Comparison of ENCODE assay signal across 26 cellular contexts in the genomic region with DNA sequence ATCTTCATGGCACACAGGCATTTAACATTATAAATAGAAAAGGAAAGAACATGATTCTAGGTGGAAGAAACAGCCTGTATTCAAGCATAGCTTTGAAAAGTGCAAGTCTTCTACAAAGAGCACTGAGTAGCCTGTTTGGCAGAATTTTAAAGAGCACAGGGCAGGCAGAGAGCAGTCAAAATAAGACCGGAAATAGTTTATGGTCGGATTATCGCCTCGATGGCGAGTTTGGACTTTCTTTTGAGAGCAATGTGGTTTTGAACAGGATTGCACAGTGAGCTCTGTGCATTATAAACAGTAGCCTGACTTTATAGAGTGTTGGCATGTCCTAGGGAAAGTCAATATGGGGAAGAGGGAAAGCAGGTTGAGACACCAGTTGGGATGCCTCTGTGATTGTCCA. TPM values are rescaled to one million over a fixed set of nuclear protein-coding genes. Genes with fewer than 3 reads are reported as not detected.
DNase-seq lines count a peak whose midpoint lies in the region; ATAC-seq and TF ChIP-seq lines count a peak whose summit lies in the region.
"Had no signal": no experiment of that assay in that cellular context is flagged by ENCODE, and none has a peak within 500 bp of the region (broad histone marks: within the 10 kb centered on the region; RNA-seq: fewer than 3 reads in every experiment).

No MANE protein-coding gene starts in this region.

- H3K36me3 ChIP-seq in mesendoderm (ENCODE audit: control insufficient read depth, insufficient read depth, low read length) (no peaks in the 10 kb centered on the region), stomach smooth muscle (ENCODE audit: control insufficient read depth in 2 of 2, insufficient read depth in 2 of 2, low read length in 2 of 2) (no peaks in the 10 kb centered on the region), esophagus squamous epithelium (no peaks in the 10 kb centered on the region)
- H3K36me3 ChIP-seq: right lobe of liver had no signal

- H3K79me2 ChIP-seq in mesendoderm (ENCODE audit: control insufficient read depth, insufficient read depth, low read length) = no peaks in the 10 kb centered on the region

- H3K9ac ChIP-seq in mesendoderm (ENCODE audit: low read length) (no peak overlapping the region), stomach smooth muscle (ENCODE audit: low read length in 2 of 2) (no peak overlapping the region)

- H3K4me3 Mint-ChIP-seq in HFFc6 = peak overlapping the region; percentile 1
- H3K4me3 Mint-ChIP-seq: activated CD8-positive, alpha-beta T cell treated with anti-CD3 and anti-CD28 coated beads, Interleukin-2, amount 10 ng/mL, durations not matched to agents 7 days and 5 days; activated naive CD4-positive, alpha-beta T cell treated with anti-CD3 and anti-CD28 coated beads, Interleukin-2, amount 10 ng/mL, durations not matched to agents 7 days and 5 days; stimulated activated effector memory CD8-positive, alpha-beta T cell treated with anti-CD3 and anti-CD28 coated beads, Interleukin-12 subunit alpha, Interleukin-12 subunit beta, amount 100 ng/mL, for 72 hours had no signal

- no peak overlapping the region for H4K8ac ChIP-seq in mesendoderm (ENCODE audit: low read depth, low read length)

- TF ChIP-seq CTCF in HFFc6 (IDR thresholded peaks at IDR 0.05) (no peak), esophagus squamous epithelium (IDR thresholded peaks at IDR 0.05) (no peak)

- H3K4me1 Mint-ChIP-seq in HFFc6 (ENCODE audit: low read depth) = peaks cover 78% of the 10 kb centered on the region
- H3K4me1 Mint-ChIP-seq: activated naive CD4-positive, alpha-beta T cell treated with anti-CD3 and anti-CD28 coated beads, Interleukin-2, amount 10 ng/mL, durations not matched to agents 7 days and 5 days had no signal

- H2BK15ac ChIP-seq in mesendoderm (replicated peaks; ENCODE audit: low read depth) = no peak overlapping the region

- no peak overlapping the region for H3K56ac ChIP-seq in mesendoderm (ENCODE audit: low read length)

- peak overlapping the region; percentile 22 for H3K27ac ChIP-seq in angular gyrus (ENCODE audit: low read depth, low read length)
- no peak overlapping the region for H3K27ac ChIP-seq in mesendoderm (ENCODE audit: low read depth, low read length)
- peak overlapping the region; percentile 84 for H3K27ac ChIP-seq in stomach smooth muscle (ENCODE audit: low read length)
- peak overlapping the region in 2 of 4 donors; percentile 49 to 81 for H3K27ac ChIP-seq in esophagus squamous epithelium
- H3K27ac ChIP-seq: right lobe of liver had no signal

- no peak overlapping the region for H3K4ac ChIP-seq in mesendoderm (ENCODE audit: low read depth, low read length)

- DNase-seq in HFFc6 (no peak), mesendoderm (no peak), SW 1271 (lab: John Stamatoyannopoulos, UW) (no peak), esophagus squamous epithelium (lab: John Stamatoyannopoulos, UW) (no peak), hypothalamus (lab: John Stamatoyannopoulos, UW) (no peak)
- DNase-seq: activated CD8-positive, alpha-beta T cell treated with anti-CD3 and anti-CD28 coated beads, Interleukin-2, amount 10 ng/mL, durations not matched to agents 7 days and 5 days; activated naive CD4-positive, alpha-beta T cell treated with anti-CD3 and anti-CD28 coated beads, Interleukin-2, amount 10 ng/mL, durations not matched to agents 7 days and 5 days; activated T-cell treated with anti-CD3 and anti-CD28 coated beads, Interleukin-2, amount 50 U/mL, for 48 hours; aorta; cerebellar nuclear complex; DMS79 treated with DMSO at 0.1 percent for 48 hours; effector CD8-positive, alpha-beta T cell; glutamatergic neuron; GOT3; KBM-7; left ventricle myocardium superior; NCI-H1092; NCI-H2107; occipital lobe; right lobe of liver; T-helper 9 cell; trophoblast cell had no signal

- TF ChIP-seq POLR2A in esophagus squamous epithelium (IDR thresholded peaks at IDR 0.05) = no peak

- no peaks in the 10 kb centered on the region for H3K79me1 ChIP-seq in mesendoderm (ENCODE audit: low read length)

- H2BK120ac ChIP-seq in mesendoderm (ENCODE audit: low read depth, low read length) = no peak overlapping the region

- no peak overlapping the region for H3K4me3 ChIP-seq in mesendoderm (ENCODE audit: low read length)
- H3K4me3 ChIP-seq in stomach smooth muscle (ENCODE audit: low read length in 2 of 2) = no peak overlapping the region
- no peak overlapping the region for H3K4me3 ChIP-seq in esophagus squamous epithelium
- H3K4me3 ChIP-seq: right lobe of liver had no signal

- no peaks in the 10 kb centered on the region for H3K36me3 Mint-ChIP-seq in HFFc6 (ENCODE audit: low read depth)
- H3K36me3 Mint-ChIP-seq: activated naive CD4-positive, alpha-beta T cell treated with anti-CD3 and anti-CD28 coated beads, Interleukin-2, amount 10 ng/mL, durations not matched to agents 7 days and 5 days; stimulated activated effector memory CD8-positive, alpha-beta T cell treated with anti-CD3 and anti-CD28 coated beads, Interleukin-12 subunit alpha, Interleukin-12 subunit beta, amount 100 ng/mL, for 72 hours had no signal

- H3K18ac ChIP-seq in mesendoderm (ENCODE audit: low read length) = peak overlapping the region; percentile 81

- H3K27me3 ChIP-seq in mesendoderm (ENCODE audit: insufficient read depth, low read length, poor library complexity) (no peaks in the 10 kb centered on the region), stomach smooth muscle (ENCODE audit: control insufficient read depth in 1 of 2, insufficient read depth in 2 of 2, low read length in 2 of 2) (no peaks in the 10 kb centered on the region), esophagus squamous epithelium (no peaks in the 10 kb centered on the region)
- H3K27me3 ChIP-seq: right lobe of liver had no signal

- H3K23ac ChIP-seq in mesendoderm (ENCODE audit: low read length) = no peak overlapping the region

- H2BK5ac ChIP-seq in mesendoderm (ENCODE audit: low read length) = no peak overlapping the region

- no peaks in the 10 kb centered on the region for H3K9me3 ChIP-seq in stomach smooth muscle (ENCODE audit: control insufficient read depth in 2 of 2, low read length in 2 of 2)
- H3K9me3 ChIP-seq in esophagus squamous epithelium = no peaks in the 10 kb centered on the region
- H3K9me3 ChIP-seq: right lobe of liver had no signal

- WGBS in mesendoderm (ENCODE audit: extremely low coverage, insufficient coverage, low lambda C conversion rate) = no CpG with 5 or more reads among the region's 5 CpGs
- 78 to 80% methylated on average over 5 of the region's 5 CpGs for WGBS in esophagus squamous epithelium, 2 donors

- no peak overlapping the region for H4K5ac ChIP-seq in mesendoderm (ENCODE audit: low read length)

- ATAC-seq in GM19023 (IDR thresholded peaks at IDR 0.05; ENCODE audit: unreplicated experiment) = no peak
- ATAC-seq: activated CD8-positive, alpha-beta T cell treated with anti-CD3 and anti-CD28 coated beads, Interleukin-2, amount 10 ng/mL, durations not matched to agents 7 days and 5 days; left ventricle myocardium superior; right lobe of liver; stimulated activated effector memory CD8-positive, alpha-beta T cell treated with anti-CD3 and anti-CD28 coated beads, Interleukin-12 subunit alpha, Interleukin-12 subunit beta, amount 100 ng/mL, for 72 hours had no signal

- peaks cover 7% of the 10 kb centered on the region; the same call in 1 of the 2 replicates for H3K27me3 Mint-ChIP-seq in HFFc6 (ENCODE audit: insufficient read depth)

- H3K4me2 ChIP-seq in mesendoderm (ENCODE audit: low read length) = no peak overlapping the region

- H3K4me1 ChIP-seq in mesendoderm (ENCODE audit: control insufficient read depth, low read depth, low read length) = peaks cover 2% of the 10 kb centered on the region
- H3K4me1 ChIP-seq in stomach smooth muscle (ENCODE audit: control insufficient read depth, insufficient read depth, low read length) = peaks cover 61% of the 10 kb centered on the region
- H3K4me1 ChIP-seq in esophagus squamous epithelium = peaks cover 4 to 57% (median 16%) of the 10 kb centered on the region in 3 donors

- intact Hi-C loops in esophagus squamous epithelium (cut with DNase I) = no loop called here

- H3K27ac Mint-ChIP-seq in HFFc6 = peak overlapping the region; percentile 5; the same call in 1 of the 2 replicates
- H3K27ac Mint-ChIP-seq: activated CD8-positive, alpha-beta T cell treated with anti-CD3 and anti-CD28 coated beads, Interleukin-2, amount 10 ng/mL, durations not matched to agents 7 days and 5 days; activated naive CD4-positive, alpha-beta T cell treated with anti-CD3 and anti-CD28 coated beads, Interleukin-2, amount 10 ng/mL, durations not matched to agents 7 days and 5 days; stimulated activated effector memory CD8-positive, alpha-beta T cell treated with anti-CD3 and anti-CD28 coated beads, Interleukin-12 subunit alpha, Interleukin-12 subunit beta, amount 100 ng/mL, for 72 hours had no signal

- no peak overlapping the region for H2AK5ac ChIP-seq in mesendoderm (ENCODE audit: low read length)

- H3K9me3 Mint-ChIP-seq in HFFc6 = no peaks in the 10 kb centered on the region
- H3K9me3 Mint-ChIP-seq: activated naive CD4-positive, alpha-beta T cell treated with anti-CD3 and anti-CD28 coated beads, Interleukin-2, amount 10 ng/mL, durations not matched to agents 7 days and 5 days; stimulated activated effector memory CD8-positive, alpha-beta T cell treated with anti-CD3 and anti-CD28 coated beads, Interleukin-12 subunit alpha, Interleukin-12 subunit beta, amount 100 ng/mL, for 72 hours had no signal

RNA-seq across cellular contexts. Expression of a gene that starts 6.2 kb away (rescaled TPM):
- under 1 TPM in 2 of 6 experiments, not detected in 4; 0.18 to 0.26 TPM for total RNA-seq in HFFc6 (2021; fragmentation: NEBNext Ultra II Directional; extraction: Animal tissue kit (Norgen Biotek cat#: 25700))
- 0.31 TPM for polyA plus RNA-seq in mesendoderm (2013, experiment 1 of 2)
- 0.53 TPM for polyA plus RNA-seq in mesendoderm (2013, experiment 2 of 2)
- total RNA-seq in esophagus squamous epithelium = 1 to 10 TPM in 3 of 4 donors, not detected in 1; 1.1 to 7.8 (median 3.1) TPM
- total RNA-seq: activated CD8-positive, alpha-beta T cell treated with anti-CD3 and anti-CD28 coated beads, Interleukin-2, amount 10 ng/mL, durations not matched to agents 7 days and 5 days had no signal

RNA-seq across cellular contexts. Expression of a gene that starts 22.0 kb away (rescaled TPM):
- 10 to 100 TPM in 4 of 6 experiments, 1 to 10 TPM in 2; 9.7 to 13.5 (median 11.2) TPM for total RNA-seq in HFFc6 (2021; fragmentation: NEBNext Ultra II Directional; extraction: Animal tissue kit (Norgen Biotek cat#: 25700))
- 16.0 TPM for polyA plus RNA-seq in mesendoderm (2013, experiment 1 of 2)
- 16.1 TPM for polyA plus RNA-seq in mesendoderm (2013, experiment 2 of 2)
- 10 to 100 TPM in 2 of 4 donors, 1 to 10 TPM in 2; 6.9 to 13.6 (median 9.7) TPM for total RNA-seq in esophagus squamous epithelium
